ENCODE assay signal across 31 cellular contexts in genomic region chr12:40197590-40197989, GRCh38. TPM values are rescaled to one million over a fixed set of nuclear protein-coding genes. Genes with fewer than 3 reads are reported as not detected.
"Had no signal": no experiment of that assay in that cellular context is flagged by ENCODE, and none has a peak within 500 bp of the region (broad histone marks: within the 10 kb centered on the region; RNA-seq: fewer than 3 reads in every experiment).

No MANE protein-coding gene starts in this region.

- H3K4me1 ChIP-seq: ascending aorta, breast epithelium, colonic mucosa, foreskin keratinocyte, gastrocnemius medialis had no signal

- DNase-seq: activated CD4-positive, alpha-beta memory T cell treated with anti-CD3 and anti-CD28 coated beads for 36 hours; activated CD4-positive, alpha-beta T cell treated with anti-CD3 and anti-CD28 coated beads for 36 hours; activated CD4-positive, alpha-beta T cell treated with anti-CD3 and anti-CD28 coated beads, Interleukin-2, amount 10 ng/mL, durations not matched to agents 24 days and 14 days; activated CD4-positive, CD25-positive, alpha-beta regulatory T cell; activated CD4-positive, CD25-positive, alpha-beta regulatory T cell treated with anti-CD3 and anti-CD28 coated beads, Interleukin-2, amount 50 U/mL, for 72 hours; activated CD8-positive, alpha-beta memory T cell treated with anti-CD3 and anti-CD28 coated beads, Interleukin-2, amount 10 ng/mL, durations not matched to agents 7 days and 5 days; activated CD8-positive, alpha-beta memory T cell treated with anti-CD3 and anti-CD28 coated beads, Interleukin-2, amount 50 U/mL, for 48 hours; activated CD8-positive, alpha-beta T cell treated with anti-CD3 and anti-CD28 coated beads, Interleukin-2, amount 10 ng/mL, durations not matched to agents 7 days and 5 days; activated gamma-delta T cell; activated naive CD4-positive, alpha-beta T cell; activated naive CD4-positive, alpha-beta T cell treated with anti-CD3 and anti-CD28 coated beads, Interleukin-2, amount 10 ng/mL, durations not matched to agents 7 days and 5 days; activated naive CD8-positive, alpha-beta T cell treated with anti-CD3 and anti-CD28 coated beads, Interleukin-2, amount 10 ng/mL, durations not matched to agents 7 days and 5 days; activated T-cell treated with anti-CD3 and anti-CD28 coated beads for 4 hours; activated T-cell treated with anti-CD3 and anti-CD28 coated beads, Interleukin-2, amount 50 U/mL, for 24 hours; activated T-cell treated with anti-CD3 and anti-CD28 coated beads, Interleukin-2, amount 50 U/mL, for 72 hours; central memory CD4-positive, alpha-beta T cell; cerebellar nuclear complex; colonic mucosa; effector CD8-positive, alpha-beta T cell; foreskin keratinocyte; gastrocnemius medialis; glutamatergic neuron; T-helper 2 cell had no signal

- FAIRE-seq: endometrium, endothelial cell of umbilical vein had no signal

- H3K27me3 ChIP-seq: ascending aorta, breast epithelium, cardiac muscle cell, colonic mucosa, foreskin keratinocyte, gastrocnemius medialis had no signal

- H3K9me3 ChIP-seq: ascending aorta, breast epithelium, colonic mucosa, gastrocnemius medialis had no signal

- H3K4me3 ChIP-seq: ascending aorta, breast epithelium, cardiac muscle cell, colonic mucosa, gastrocnemius medialis had no signal

- H3K27ac ChIP-seq: ascending aorta, breast epithelium, cardiac muscle cell, colonic mucosa, foreskin keratinocyte, gastrocnemius medialis had no signal

- ATAC-seq: activated CD4-positive, alpha-beta T cell treated with anti-CD3 and anti-CD28 coated beads for 36 hours; activated CD8-positive, alpha-beta memory T cell treated with anti-CD3 and anti-CD28 coated beads, Interleukin-2, amount 10 ng/mL, durations not matched to agents 7 days and 5 days; activated CD8-positive, alpha-beta T cell treated with anti-CD3 and anti-CD28 coated beads, Interleukin-2, amount 10 ng/mL, durations not matched to agents 7 days and 5 days; activated naive CD4-positive, alpha-beta T cell treated with anti-CD3 and anti-CD28 coated beads, Interleukin-2, amount 50 U/mL, for 72 hours; activated T-cell treated with anti-CD3 and anti-CD28 coated beads, Interleukin-2, amount 50 U/mL, for 72 hours; esophagus mucosa; foreskin keratinocyte; gastrocnemius medialis had no signal

- H3K36me3 ChIP-seq: ascending aorta, breast epithelium, cardiac muscle cell, colonic mucosa, gastrocnemius medialis had no signal

RNA-seq across cellular contexts. Expression of gene LRRK2, which starts 27.2 kb away (rescaled TPM):
- total RNA-seq: activated CD4-positive, alpha-beta T cell treated with anti-CD3 and anti-CD28 coated beads for 36 hours; activated CD4-positive, alpha-beta T cell treated with anti-CD3 and anti-CD28 coated beads, Interleukin-2, amount 10 ng/mL, durations not matched to agents 24 days and 14 days; activated naive CD4-positive, alpha-beta T cell treated with anti-CD3 and anti-CD28 coated beads, Interleukin-2, amount 50 U/mL, for 72 hours; activated T-cell treated with anti-CD3 and anti-CD28 coated beads, Interleukin-2, amount 50 U/mL, for 72 hours; T-helper 1 cell treated with Interleukin-12 subunit alpha and Interleukin-12 subunit beta and Interleukin-4 antibody, amounts not matched to agents 30 ng/mL and 1 ng/mL, for 36 hours had no signal
